1 cellular context compared by ENCODE assay signal in the genomic region with DNA sequence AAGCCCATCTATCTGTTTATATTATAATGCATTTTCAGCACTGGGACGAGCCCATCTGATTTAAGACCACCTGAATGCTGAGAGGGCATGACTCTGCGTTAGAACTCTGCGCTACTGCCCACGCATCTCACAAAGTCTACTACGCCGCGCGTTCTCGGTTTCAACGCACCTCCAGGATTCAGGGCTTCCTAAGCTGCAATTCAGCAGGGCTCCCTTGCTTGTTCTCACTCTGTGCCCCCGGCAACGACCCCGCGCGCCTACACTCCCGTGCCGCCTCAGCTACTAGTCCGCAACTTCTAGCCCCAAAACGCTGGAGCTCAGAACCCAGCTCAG.
TF ChIP-seq lines count a peak whose summit lies in the region.

No MANE protein-coding gene starts in this region.

TF ChIP-seq in H1, 55 proteins besides CTCF, POLR2A, EP300 and RAD21 (continued from another document):
- TF ChIP-seq KDM4A (IDR thresholded peaks at IDR 0.05; ENCODE audit: low read depth, low read length, severe bottlenecking) (peak; percentile 16), TAF1 (IDR thresholded peaks at IDR 0.05; ENCODE audit: low read depth, low read length) (peak; percentile 83; the same call in 1 of the 2 replicates)
TF ChIP-seq in H1: peak in this region for 5.
